ENCODE assay signal across 15 cellular contexts in genomic region chr20:34604980-34605788, GRCh38. TPM values are rescaled to one million over a fixed set of nuclear protein-coding genes. Genes with fewer than 3 reads are reported as not detected.
DNase-seq lines count a peak whose midpoint lies in the region; ATAC-seq and TF ChIP-seq lines count a peak whose summit lies in the region.
"Had no signal": no experiment of that assay in that cellular context is flagged by ENCODE, and none has a peak within 500 bp of the region (broad histone marks: within the 10 kb centered on the region; RNA-seq: fewer than 3 reads in every experiment).

No MANE protein-coding gene starts in this region.

- no peak overlapping the region for H2AK5ac ChIP-seq in neuronal stem cell (ENCODE audit: low read depth, low read length)

- H2BK120ac ChIP-seq in neuronal stem cell (ENCODE audit: low read depth, low read length) = no peak overlapping the region

- ATAC-seq in activated naive CD4-positive, alpha-beta T cell treated with anti-CD3 and anti-CD28 coated beads, Interleukin-2, amount 50 U/mL, for 72 hours = peak; percentile 29 to 40
- ATAC-seq in left colon = peak; percentile 61
- ATAC-seq: A549, T-helper 17 cell had no signal

- H3K36me3 ChIP-seq in urinary bladder (ENCODE audit: insufficient read depth) (no peaks in the 10 kb centered on the region), neuronal stem cell (replicated peaks in 1 of 2; ENCODE audit: control insufficient read depth in 2 of 2, insufficient read depth in 2 of 2, low read length in 2 of 2) (peaks cover 0 to 4% of the 10 kb centered on the region in 2 donors)

- H3K4me3 ChIP-seq in cardiac fibroblast (replicated peaks in 1 of 2; ENCODE audit: low read depth in 2 of 2, low read length in 2 of 2) = no peak overlapping the region
- no peak overlapping the region for H3K4me3 ChIP-seq in urinary bladder (ENCODE audit: low read depth, low read length)
- no peak overlapping the region for H3K4me3 ChIP-seq in neuronal stem cell (ENCODE audit: low read length in 2 of 2)
- H3K4me3 ChIP-seq: A549 had no signal

- H3K27me3 ChIP-seq in neuronal stem cell (ENCODE audit: control insufficient read depth in 3 of 3, insufficient read depth in 3 of 3, low read depth in 1 of 3, low read length in 3 of 3) = no peaks in the 10 kb centered on the region

- H3K27ac ChIP-seq in urinary bladder (ENCODE audit: low read depth) (peak overlapping the region; percentile 50), neuronal stem cell (replicated peaks; ENCODE audit: low read length) (no peak overlapping the region)
- H3K27ac ChIP-seq: A549 had no signal

- no peak for TF ChIP-seq CTCF in cardiac fibroblast (IDR thresholded peaks at IDR 0.05; ENCODE audit: low read depth, low read length)

- intact Hi-C loops in left colon (cut with DNase I, micrococcal nuclease) = no loop called here

- H3K36me3 Mint-ChIP-seq in activated naive CD4-positive, alpha-beta T cell treated with anti-CD3 and anti-CD28 coated beads, Interleukin-2, amount 50 U/mL, for 72 hours = no peaks in the 10 kb centered on the region

- no peak overlapping the region for H3K14ac ChIP-seq in neuronal stem cell (ENCODE audit: low read length)

- no peak overlapping the region for H3K23ac ChIP-seq in neuronal stem cell (ENCODE audit: low read depth, low read length, poor library complexity)

- H2AFZ ChIP-seq in neuronal stem cell (ENCODE audit: low read length) = no peak overlapping the region

- no peak overlapping the region for H3K4ac ChIP-seq in neuronal stem cell (ENCODE audit: low read length)

- H4K8ac ChIP-seq in neuronal stem cell (ENCODE audit: low read depth, low read length) = no peak overlapping the region

- no peak overlapping the region for H2BK5ac ChIP-seq in neuronal stem cell (ENCODE audit: low read length)

- H2BK15ac ChIP-seq in neuronal stem cell (ENCODE audit: low read length) = no peak overlapping the region

- H3K27ac Mint-ChIP-seq in activated naive CD4-positive, alpha-beta T cell treated with anti-CD3 and anti-CD28 coated beads, Interleukin-2, amount 50 U/mL, for 72 hours = no peak overlapping the region
- H3K27ac Mint-ChIP-seq: activated naive CD8-positive, alpha-beta T cell; T-helper 17 cell had no signal

- DNase-seq in activated naive CD4-positive, alpha-beta T cell treated with anti-CD3 and anti-CD28 coated beads, Interleukin-2, amount 50 U/mL, for 72 hours (ENCODE audit: low spot score in 2 of 2) = no peak
- no peak for DNase-seq in activated naive CD4-positive, alpha-beta T cell (lab: John Stamatoyannopoulos, UW)
- DNase-seq in cardiac fibroblast (ENCODE audit: low read depth in 2 of 2) (peak; percentile 23 to 75), left colon (no peak), NCI-H1092 treated with DMSO at 0.1 percent for 48 hours (lab: John Stamatoyannopoulos, UW) (no peak), neuronal stem cell (ENCODE audit: low spot score) (no peak), cerebellar cortex (ENCODE audit: low spot score) (no peak)
- DNase-seq: activated CD4-positive, alpha-beta T cell treated with anti-CD3 and anti-CD28 coated beads, Interleukin-2, amount 50 U/mL, for 48 hours; DMS79 treated with DMSO at 0.1 percent for 48 hours; NCI-H1105; T-helper 17 cell had no signal

- no peak overlapping the region for H4K91ac ChIP-seq in neuronal stem cell (ENCODE audit: low read depth, low read length, poor library complexity)

- H3K4me1 ChIP-seq in urinary bladder (ENCODE audit: insufficient read depth) (no peaks in the 10 kb centered on the region), neuronal stem cell (ENCODE audit: control insufficient read depth in 2 of 2, insufficient read depth in 1 of 2, low read depth in 1 of 2, low read length in 2 of 2) (no peaks in the 10 kb centered on the region)

- no peaks in the 10 kb centered on the region for H3K79me1 ChIP-seq in neuronal stem cell (ENCODE audit: low read depth, low read length)

- H3K9me3 Mint-ChIP-seq in activated naive CD4-positive, alpha-beta T cell treated with anti-CD3 and anti-CD28 coated beads, Interleukin-2, amount 50 U/mL, for 72 hours = no peaks in the 10 kb centered on the region

- peaks cover 0 to 5% of the 10 kb centered on the region in 2 donors for H3K9me3 ChIP-seq in neuronal stem cell (replicated peaks in 1 of 2; ENCODE audit: control insufficient read depth in 2 of 2, insufficient read depth in 1 of 2, low read depth in 1 of 2, low read length in 2 of 2)
- H3K9me3 ChIP-seq: A549 had no signal

- no peak overlapping the region for H3K4me2 ChIP-seq in neuronal stem cell (ENCODE audit: insufficient read depth, low read length, poor library complexity, severe bottlenecking)
- H3K4me2 ChIP-seq: A549 had no signal

- H3K9ac ChIP-seq in neuronal stem cell (ENCODE audit: low read depth, low read length, poor library complexity) = no peak overlapping the region

- no peak overlapping the region for H2BK12ac ChIP-seq in neuronal stem cell (ENCODE audit: low read length)

- WGBS in urinary bladder = 40% methylated on average over 8 of the region's 8 CpGs
- no CpG with 5 or more reads among the region's 8 CpGs for WGBS in neuronal stem cell (ENCODE audit: extremely low coverage in 2 of 2, insufficient read length in 2 of 2, insufficient replicate concordance in 1 of 2), 2 donors

- no peak overlapping the region for H3K18ac ChIP-seq in neuronal stem cell (ENCODE audit: low read length)

RNA-seq across cellular contexts. Expression of gene MAP1LC3A, which starts 46.7 kb away (rescaled TPM):
- 1 to 10 TPM; 1.3 to 1.9 TPM for total RNA-seq in activated naive CD4-positive, alpha-beta T cell treated with anti-CD3 and anti-CD28 coated beads, Interleukin-2, amount 50 U/mL, for 72 hours
- 10 to 100 TPM; 42.8 to 47.7 TPM for total RNA-seq in left colon
- total RNA-seq in urinary bladder = 11.4 TPM
- 88.4 TPM for polyA plus RNA-seq in urinary bladder
- polyA plus RNA-seq in neuronal stem cell (2013, experiment 1 of 2) = 10.4 TPM
- polyA plus RNA-seq in neuronal stem cell (2013, experiment 2 of 2) = 10.7 TPM
- total RNA-seq: OCI-LY7 had no signal

Comparison
In these comparisons a context has a peak if more than half of its experiments do, and no peak if none do; other contexts are left out.
1. DNase-seq: peak in cardiac fibroblast (2 of 2); none in activated naive CD4-positive, alpha-beta T cell treated with anti-CD3 and anti-CD28 coated beads, Interleukin-2, amount 50 U/mL, for 72 hours (0 of 2), activated naive CD4-positive, alpha-beta T cell (0 of 4), left colon (0 of 2), NCI-H1092 treated with DMSO at 0.1 percent for 48 hours (single experiment), neuronal stem cell (single experiment) and cerebellar cortex (single experiment).